ENCODE assay signal across 21 cellular contexts in genomic region chr3:61233828-61234227, GRCh38. TPM values are rescaled to one million over a fixed set of nuclear protein-coding genes. Genes with fewer than 3 reads are reported as not detected.
DNase-seq lines count a peak whose midpoint lies in the region; ATAC-seq and TF ChIP-seq lines count a peak whose summit lies in the region.
"Had no signal": no experiment of that assay in that cellular context is flagged by ENCODE, and none has a peak within 500 bp of the region (broad histone marks: within the 10 kb centered on the region; RNA-seq: fewer than 3 reads in every experiment).

No MANE protein-coding gene starts in this region.

- TF ChIP-seq CTCF in kidney epithelial cell (IDR thresholded peaks at IDR 0.05; ENCODE audit: insufficient read depth, low read length, poor library complexity, severe bottlenecking) (no peak), esophagus muscularis mucosa (IDR thresholded peaks at IDR 0.05) (no peak)

- no peak overlapping the region for H3K27ac ChIP-seq in BLaER1 treated with 17β-estradiol and CSF1 and Interleukin-3, amounts not matched to agents 10 nM and 100 nM
- H3K27ac ChIP-seq in esophagus muscularis mucosa (replicated peaks in 1 of 4) = no peak overlapping the region
- H3K27ac ChIP-seq: C4-2B, VCaP had no signal

- TF ChIP-seq POLR2A in esophagus muscularis mucosa (IDR thresholded peaks at IDR 0.05; ENCODE audit: low read depth) = no peak

- WGBS in esophagus muscularis mucosa = 0% methylated on average over 1 of the region's 1 CpG

- H3K4me1 ChIP-seq in BLaER1 treated with 17β-estradiol and CSF1 and Interleukin-3, amounts not matched to agents 10 nM and 100 nM = peaks cover 0 to 16% (median 10%) of the 10 kb centered on the region in 10 experiments; a peak in 15 of 20 replicates
- H3K4me1 ChIP-seq in esophagus muscularis mucosa = peaks cover 0 to 7% (median 0%) of the 10 kb centered on the region in 4 donors

- no peak for TF ChIP-seq EP300 in esophagus muscularis mucosa (IDR thresholded peaks at IDR 0.05)

- H4K20me1 ChIP-seq in BLaER1 treated with 17β-estradiol and CSF1 and Interleukin-3, amounts not matched to agents 10 nM and 100 nM = no peaks in the 10 kb centered on the region

- H3K36me3 ChIP-seq in BLaER1 treated with 17β-estradiol and CSF1 and Interleukin-3, amounts not matched to agents 10 nM and 100 nM = no peaks in the 10 kb centered on the region
- H3K36me3 ChIP-seq in kidney epithelial cell (ENCODE audit: control insufficient read depth, insufficient read depth, low read length) (no peaks in the 10 kb centered on the region), esophagus muscularis mucosa (no peaks in the 10 kb centered on the region)

- H3K9ac ChIP-seq in BLaER1 treated with 17β-estradiol and CSF1 and Interleukin-3, amounts not matched to agents 10 nM and 100 nM = no peak overlapping the region

- H3K27me3 ChIP-seq in BLaER1 treated with 17β-estradiol and CSF1 and Interleukin-3, amounts not matched to agents 10 nM and 100 nM = no peaks in the 10 kb centered on the region
- H3K27me3 ChIP-seq in kidney epithelial cell (ENCODE audit: control insufficient read depth, insufficient read depth, low read length) = no peaks in the 10 kb centered on the region
- no peaks in the 10 kb centered on the region for H3K27me3 ChIP-seq in esophagus muscularis mucosa

- H3K9me3 ChIP-seq in BLaER1 treated with 17β-estradiol and CSF1 and Interleukin-3, amounts not matched to agents 10 nM and 100 nM (replicated peaks in 1 of 11) = no peaks in the 10 kb centered on the region
- H3K9me3 ChIP-seq in esophagus muscularis mucosa = no peaks in the 10 kb centered on the region

- peak overlapping the region in 8 of 11 experiments; percentile 11 to 62 (median 40); a peak in 14 of 22 replicates for H3K4me2 ChIP-seq in BLaER1 treated with 17β-estradiol and CSF1 and Interleukin-3, amounts not matched to agents 10 nM and 100 nM
- H3K4me2 ChIP-seq: smooth muscle cell had no signal

- intact Hi-C loops in esophagus muscularis mucosa (cut with DNase I) = no loop called here

- ATAC-seq in GM19463 (IDR thresholded peaks at IDR 0.05; ENCODE audit: unreplicated experiment) = peak; percentile 29
- ATAC-seq in HG03135 (IDR thresholded peaks at IDR 0.05; ENCODE audit: unreplicated experiment) = peak; percentile 40

- H3K4me3 ChIP-seq in BLaER1 treated with 17β-estradiol and CSF1 and Interleukin-3, amounts not matched to agents 10 nM and 100 nM = no peak overlapping the region
- H3K4me3 ChIP-seq in kidney epithelial cell (ENCODE audit: low read depth, low read length) (no peak overlapping the region), esophagus muscularis mucosa (no peak overlapping the region)
- H3K4me3 ChIP-seq: smooth muscle cell had no signal

- DNase-seq in kidney epithelial cell (ENCODE audit: low read depth) (peak; percentile 87), GM19240 (ENCODE audit: insufficient read length, low spot score) (no peak), amniotic stem cell (lab: John Stamatoyannopoulos, UW) (no peak), putamen (ENCODE audit: low spot score) (no peak), esophagus muscularis mucosa (ENCODE audit: extremely low spot score) (no peak)
- DNase-seq: anterior cingulate cortex; effector memory CD4-positive, alpha-beta T cell; GF-D8; Karpas-422; NCI-H1092 treated with DMSO at 0.1 percent for 48 hours; NCI-H524 treated with DMSO at 0.1 percent for 48 hours; SHP77; stimulated activated CD8-positive, alpha-beta memory T cell treated with anti-CD3 and anti-CD28 coated beads, Interleukin-4, amount 100 ng/mL, for 48 hours; substantia nigra had no signal

RNA-seq across cellular contexts. Expression of gene FHIT, which starts 17.4 kb away (rescaled TPM):
- total RNA-seq in kidney epithelial cell = 9.1 and 11.5 TPM in 2 replicates
- total RNA-seq in esophagus muscularis mucosa = 1 to 10 TPM; 4.6 to 6.1 (median 5.7) TPM
- total RNA-seq: HT-29 had no signal
